Comparison of ENCODE assay signal across 8 cellular contexts in genomic region chr3:64188810-64189560, GRCh38. TPM values are rescaled to one million over a fixed set of nuclear protein-coding genes. Genes with fewer than 3 reads are reported as not detected.
DNase-seq lines count a peak whose midpoint lies in the region; ATAC-seq and TF ChIP-seq lines count a peak whose summit lies in the region.

No MANE protein-coding gene starts in this region.

- intact Hi-C loops in mammary epithelial cell (cut with micrococcal nuclease), result no loop called here

- H3K9me3 ChIP-seq in HUES6 (ENCODE audit: control insufficient read depth, insufficient read depth, low read depth, low read length) (peaks cover 16% of the 10 kb centered on the region), mammary epithelial cell (replicated peaks; ENCODE audit: insufficient read depth, low read length) (no peaks in the 10 kb centered on the region)

- peaks cover 76% of the 10 kb centered on the region for H3K79me2 ChIP-seq in mammary epithelial cell (ENCODE audit: insufficient read depth, low read length)

- ATAC-seq in GM19455 (IDR thresholded peaks at IDR 0.05; ENCODE audit: unreplicated experiment) (no peak), GM18505 (IDR thresholded peaks at IDR 0.05; ENCODE audit: unreplicated experiment) (no peak), GM18517 (IDR thresholded peaks at IDR 0.05; ENCODE audit: unreplicated experiment) (no peak)

- no peaks in the 10 kb centered on the region for H4K20me1 ChIP-seq in mammary epithelial cell (ENCODE audit: insufficient read depth, low read length)

- BruUV-seq in mammary epithelial cell (replicated peaks; lab: Mats Ljungman, UMichigan), result no TSS peak

- H3K9ac ChIP-seq in HUES6 (ENCODE audit: low read length), result peak overlapping the region; percentile 11
- H3K9ac ChIP-seq in mammary epithelial cell (ENCODE audit: insufficient read depth, low read length), result no peak overlapping the region

- in situ Hi-C loops in mammary epithelial cell (cut with MboI; ENCODE audit: low sequenced_read_pairs in 2 of 2), result no loop called here

- no peaks in the 10 kb centered on the region for H3K27me3 ChIP-seq in HUES6 (ENCODE audit: control insufficient read depth, insufficient read depth, low read length)
- H3K27me3 ChIP-seq in mammary epithelial cell (ENCODE audit: insufficient read depth, low read length), result no peaks in the 10 kb centered on the region

- H3K4me1 ChIP-seq in HUES6 (ENCODE audit: control insufficient read depth, insufficient read depth, low read length) (peaks cover 35% of the 10 kb centered on the region; the same call in 1 of the 2 replicates), mammary epithelial cell (ENCODE audit: insufficient read depth, low read length) (peaks cover 77% of the 10 kb centered on the region)

- H3K36me3 ChIP-seq in HUES6 (ENCODE audit: control insufficient read depth, insufficient read depth, low read length), result 0 out of 2 replicates have a peak, but pooled peaks cover 2% of the 10 kb centered on the region
- H3K36me3 ChIP-seq in mammary epithelial cell (ENCODE audit: insufficient read depth, low read length), result no peaks in the 10 kb centered on the region

- WGBS in mammary epithelial cell (ENCODE audit: low coverage, missing lambda C conversion rate), result 35% methylated on average over 7 of the region's 7 CpGs

- H3K4me3 ChIP-seq in HUES6 (ENCODE audit: low read depth, low read length) (no peak overlapping the region), mammary epithelial cell (replicated peaks in 1 of 3; ENCODE audit: insufficient read depth in 1 of 3, low read depth in 2 of 3, low read length in 3 of 3) (no peak overlapping the region)

- CTCF ChIA-PET in mammary epithelial cell (lab: Charles Lee; ENCODE audit: low non-redundant PET), result no interaction called here

- no peak for TF ChIP-seq POLR2A in GM18505 (IDR thresholded peaks at IDR 0.05; ENCODE audit: borderline replicate concordance, extremely low read depth, insufficient read depth, insufficient read length)

- H2AFZ ChIP-seq in mammary epithelial cell (ENCODE audit: low read depth, low read length), result no peak overlapping the region

- H3K27ac ChIP-seq in HUES6 (ENCODE audit: low read depth, low read length), result no peak overlapping the region
- H3K27ac ChIP-seq in mammary epithelial cell (ENCODE audit: insufficient read depth, low read depth, low read length), result peak overlapping the region; percentile 63

- dilution Hi-C loops in mammary epithelial cell (cut with HindIII; ENCODE audit: low sequenced_read_pairs), result no loop called here

- peak overlapping the region; percentile 43 for H3K4me2 ChIP-seq in mammary epithelial cell (ENCODE audit: insufficient read depth, low read depth, low read length)

- peak; percentile 90 for DNase-seq in mammary epithelial cell
- peak; percentile 95 for DNase-seq in kidney tubule cell (ENCODE audit: low spot score)
- DNase-seq in superior temporal gyrus (ENCODE audit: extremely low spot score), result peak; percentile 68
- no peak for DNase-seq in SW 1271 (lab: John Stamatoyannopoulos, UW)

- no peak for TF ChIP-seq CTCF in mammary epithelial cell (conservative IDR thresholded peaks at IDR 0.05 in 1 of 2, IDR thresholded peaks at IDR 0.05 in 1 of 2; ENCODE audit: extremely low read depth in 1 of 2, insufficient read depth in 1 of 2, low read depth in 1 of 2, low read length in 2 of 2)

RNA-seq across cellular contexts. Expression of gene PRICKLE2, which starts 36.3 kb away (rescaled TPM):
- 10 to 100 TPM; 23.2 to 50.5 TPM for total RNA-seq in mammary epithelial cell
- polyA plus RNA-seq in mammary epithelial cell, result 8.6 TPM
- polyA minus RNA-seq in mammary epithelial cell, result 50.8 TPM

Comparison
In these comparisons a context has a peak if more than half of its experiments do, and no peak if none do; other contexts are left out.
1. DNase-seq: peak in mammary epithelial cell (single experiment), kidney tubule cell (single experiment) and superior temporal gyrus (single experiment); none in SW 1271 (0 of 2).